Comparison of ENCODE assay signal across 18 cellular contexts in the genomic region with DNA sequence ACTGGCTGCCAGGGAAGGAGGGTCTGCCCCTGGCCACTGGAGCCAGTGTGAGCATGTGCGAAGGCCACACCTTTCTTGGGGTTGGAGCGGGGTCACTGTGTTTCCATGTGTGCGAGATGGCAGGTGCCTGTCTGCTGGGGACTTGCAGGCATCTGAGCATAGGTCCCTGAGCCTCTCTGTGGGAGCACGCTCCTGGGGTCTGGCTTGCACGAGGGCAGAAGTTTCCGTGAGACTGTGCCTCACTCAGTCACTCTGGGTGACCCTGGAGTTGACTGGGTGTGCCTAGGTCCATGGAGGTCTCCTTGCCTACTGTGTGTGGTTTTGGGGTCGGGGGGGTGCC. TPM values are rescaled to one million over a fixed set of nuclear protein-coding genes. Genes with fewer than 3 reads are reported as not detected.
DNase-seq lines count a peak whose midpoint lies in the region; ATAC-seq, FAIRE-seq and TF ChIP-seq lines count a peak whose summit lies in the region.
"Had no signal": no experiment of that assay in that cellular context is flagged by ENCODE, and none has a peak within 500 bp of the region (broad histone marks: within the 10 kb centered on the region; RNA-seq: fewer than 3 reads in every experiment).

No MANE protein-coding gene starts in this region.

- H3K36me3 ChIP-seq in DND-41 (ENCODE audit: insufficient read depth, low read length) = peaks cover 9% of the 10 kb centered on the region; the same call in 1 of the 2 replicates
- no peaks in the 10 kb centered on the region for H3K36me3 ChIP-seq in body of pancreas (replicated peaks in 1 of 2; ENCODE audit: insufficient read depth in 1 of 2, low read depth in 2 of 2)
- no peaks in the 10 kb centered on the region for H3K36me3 ChIP-seq in keratinocyte (ENCODE audit: control insufficient read depth in 2 of 2, extremely low read depth in 1 of 2, insufficient read depth in 2 of 2, low read length in 2 of 2)
- no peaks in the 10 kb centered on the region for H3K36me3 ChIP-seq in stomach
- H3K36me3 ChIP-seq: right atrium auricular region, upper lobe of right lung had no signal

- TF ChIP-seq CTCF in DND-41 (IDR thresholded peaks at IDR 0.05; ENCODE audit: borderline replicate concordance, extremely low read depth, low read length, poor library complexity, severe bottlenecking) = no peak
- TF ChIP-seq CTCF in body of pancreas (IDR thresholded peaks at IDR 0.05) = no peak
- TF ChIP-seq CTCF in keratinocyte (optimal IDR thresholded peaks at IDR 0.05 in 1 of 3, IDR thresholded peaks at IDR 0.05 in 1 of 3, conservative IDR thresholded peaks at IDR 0.05 in 1 of 3; ENCODE audit: extremely low read depth in 1 of 3, insufficient read depth in 2 of 3, low read length in 3 of 3) = no peak
- no peak for TF ChIP-seq CTCF in stomach (IDR thresholded peaks at IDR 0.05)
- no peak for TF ChIP-seq CTCF in GM10248 (IDR thresholded peaks at IDR 0.05; ENCODE audit: control extremely low read depth, extremely low read depth, low read depth, missing control alignments)

- no peaks in the 10 kb centered on the region for H3K27me3 ChIP-seq in DND-41 (ENCODE audit: insufficient read depth, low read length, poor library complexity)
- no peaks in the 10 kb centered on the region for H3K27me3 ChIP-seq in body of pancreas
- no peaks in the 10 kb centered on the region for H3K27me3 ChIP-seq in keratinocyte (ENCODE audit: control insufficient read depth, extremely low read depth, insufficient read depth, low read length)
- no peaks in the 10 kb centered on the region for H3K27me3 ChIP-seq in stomach
- H3K27me3 ChIP-seq: right atrium auricular region, upper lobe of right lung had no signal

- H2AFZ ChIP-seq in DND-41 (ENCODE audit: low read depth, low read length) = no peak overlapping the region
- no peak overlapping the region for H2AFZ ChIP-seq in keratinocyte (ENCODE audit: control insufficient read depth, low read length)

- WGBS in body of pancreas, 2 donors = 17 to 68% methylated on average over 1 to 7 of the region's 7 CpGs
- 31 to 65% (median 46%) methylated on average over 3 to 7 of the region's 7 CpGs for WGBS in stomach, 5 donors

- no peaks in the 10 kb centered on the region for H3K4me1 ChIP-seq in DND-41 (ENCODE audit: insufficient read depth, low read length)
- peaks cover 69% of the 10 kb centered on the region for H3K4me1 ChIP-seq in body of pancreas
- H3K4me1 ChIP-seq in keratinocyte (ENCODE audit: control insufficient read depth, extremely low read depth, insufficient read depth, low read length) = peaks cover 49% of the 10 kb centered on the region
- peaks cover 68 to 87% (median 79%) of the 10 kb centered on the region in 4 donors for H3K4me1 ChIP-seq in stomach

- no peak overlapping the region for H3K4me2 ChIP-seq in DND-41 (ENCODE audit: insufficient read depth, low read length)
- peak overlapping the region; percentile 3 for H3K4me2 ChIP-seq in keratinocyte (ENCODE audit: control insufficient read depth, extremely low read depth, insufficient read depth, low read depth, low read length)

- no peak for TF ChIP-seq EP300 in stomach (IDR thresholded peaks at IDR 0.05)

- CTCF ChIA-PET in GM10248 (lab: Yijun Ruan, JAX) = no interaction called here

- TF ChIP-seq POLR2A in body of pancreas (IDR thresholded peaks at IDR 0.05) (no peak), stomach (IDR thresholded peaks at IDR 0.05) (no peak)

- DNase-seq in DND-41 = no peak
- DNase-seq in body of pancreas = no peak
- DNase-seq in keratinocyte (ENCODE audit: low read depth, low spot score) = no peak
- no peak for DNase-seq in stomach
- no peak for DNase-seq in dermis blood vessel endothelial cell
- no peak for DNase-seq in SIG-M5 (lab: John Stamatoyannopoulos, UW)
- no peak for DNase-seq in GM10248 (ENCODE audit: extremely low spot score)
- DNase-seq in OCI-M2 (lab: John Stamatoyannopoulos, UW; ENCODE audit: unreplicated experiment) = no peak
- DNase-seq: activated CD8-positive, alpha-beta memory T cell treated with anti-CD3 and anti-CD28 coated beads for 24 hours; C1 segment of cervical spinal cord; hippocampal formation; Karpas-422; stimulated activated CD4-positive, alpha-beta T cell treated with anti-CD3 and anti-CD28 coated beads, Interleukin-2, amount 100 ng/mL, for 48 hours; upper lobe of right lung had no signal

- no peak for FAIRE-seq in keratinocyte (lab: Jason Lieb, UNC)

- H3K9me3 ChIP-seq in DND-41 (ENCODE audit: insufficient read depth, low read length, severe bottlenecking) (no peaks in the 10 kb centered on the region), body of pancreas (no peaks in the 10 kb centered on the region), keratinocyte (ENCODE audit: control insufficient read depth, low read depth, low read length) (no peaks in the 10 kb centered on the region), stomach (no peaks in the 10 kb centered on the region)
- H3K9me3 ChIP-seq: right atrium auricular region, upper lobe of right lung had no signal

- H3K27ac ChIP-seq in DND-41 (ENCODE audit: low read length) (peak overlapping the region; percentile 49; the same call in 1 of the 2 replicates), body of pancreas (peak overlapping the region; percentile 31 to 82 (median 74)), keratinocyte (ENCODE audit: control insufficient read depth, insufficient read depth, low read length) (no peak overlapping the region), stomach (peak overlapping the region in 4 of 5 donors; percentile 42 to 56 (median 54))
- H3K27ac ChIP-seq: HL-60, right atrium auricular region, upper lobe of right lung had no signal

- intact Hi-C loops in body of pancreas (cut with DNase I) = no loop called here
- intact Hi-C loops in stomach (cut with DNase I; ENCODE audit: low total_unique reads) = no loop called here

- H3K9ac ChIP-seq in DND-41 (ENCODE audit: low read depth, low read length) = no peak overlapping the region
- no peak overlapping the region for H3K9ac ChIP-seq in keratinocyte (ENCODE audit: control insufficient read depth, extremely low read depth, insufficient read depth, low read length)

- H3K79me2 ChIP-seq in DND-41 (ENCODE audit: insufficient read depth, low read length) = peaks cover 74% of the 10 kb centered on the region
- peaks cover 63% of the 10 kb centered on the region for H3K79me2 ChIP-seq in keratinocyte (ENCODE audit: control insufficient read depth, insufficient read depth, low read length)

- H3K9me1 ChIP-seq in keratinocyte (ENCODE audit: control insufficient read depth, extremely low read depth, insufficient read depth, low read length) = peaks cover 4% of the 10 kb centered on the region

- peaks cover 88% of the 10 kb centered on the region for H4K20me1 ChIP-seq in DND-41 (ENCODE audit: insufficient read depth, low read length)
- peaks cover 3% of the 10 kb centered on the region for H4K20me1 ChIP-seq in keratinocyte (ENCODE audit: control insufficient read depth, extremely low read depth, insufficient read depth, low read length)

- H3K4me3 ChIP-seq in DND-41 (ENCODE audit: low read depth in 1 of 2, low read length in 2 of 2) = no peak overlapping the region
- no peak overlapping the region for H3K4me3 ChIP-seq in body of pancreas
- no peak overlapping the region for H3K4me3 ChIP-seq in keratinocyte (ENCODE audit: control insufficient read depth in 2 of 3, extremely low read depth in 1 of 3, insufficient read depth in 2 of 3, low read depth in 1 of 3, low read length in 3 of 3)
- peak overlapping the region in 2 of 4 donors; percentile 1 to 28 for H3K4me3 ChIP-seq in stomach
- H3K4me3 ChIP-seq: right atrium auricular region, upper lobe of right lung had no signal

- POLR2A ChIA-PET in GM10248 (lab: Yijun Ruan, JAX) = no interaction called here

- dilution Hi-C loops in keratinocyte (cut with MboI; ENCODE audit: extremely low pct_ligation_motif_present, low sequenced_read_pairs) = no loop called here

- ATAC-seq in DND-41 (ENCODE audit: insufficient read depth, low read depth) (no peak), body of pancreas (no peak)

RNA-seq across cellular contexts. Expression of a gene that starts 31.3 kb away (rescaled TPM):
- total RNA-seq in body of pancreas (10 to 100 TPM; 18.9 to 40.2 TPM), stomach (10 to 100 TPM in 3 of 5 donors, 1 to 10 TPM in 2; 4.2 to 80.4 (median 35.6) TPM), dermis blood vessel endothelial cell (5.8 and 17.4 TPM in 2 replicates)
- polyA plus RNA-seq in keratinocyte (9.8 to 17.4 TPM (median 11.2 TPM) in 3 replicates), stomach (10 to 100 TPM; 20.8 to 24.5 (median 24.3) TPM)
- polyA plus RNA-seq in keratinocyte (2011; ENCODE audit: low read depth) = 6.2 TPM
- polyA plus RNA-seq in keratinocyte (2011; cell fraction: cytosol; rRNA removed) = 11.7 and 28.7 TPM in 2 replicates
- polyA plus RNA-seq in keratinocyte (2011; cell fraction: nucleus; rRNA removed) = 13.9 and 23.4 TPM in 2 replicates
- polyA plus RNA-seq in keratinocyte (2012; ENCODE audit: low replicate concordance) = 16.8 and 24.1 TPM in 2 replicates
- polyA minus RNA-seq in keratinocyte = 14.1 to 49.3 TPM (median 15.5 TPM) in 3 replicates
- 48.3 TPM for polyA minus RNA-seq in keratinocyte (2011; cell fraction: cytosol; rRNA and poly(A)+ RNA removed)
- 15.3 and 16.8 TPM in 2 replicates for polyA minus RNA-seq in keratinocyte (2011; cell fraction: nucleus; rRNA and poly(A)+ RNA removed)

RNA-seq across cellular contexts. Expression of a gene that starts 39.9 kb away (rescaled TPM):
- 1 to 10 TPM in 1 of 2 donors, under 1 TPM in 1; 0.66 to 7.8 TPM for total RNA-seq in body of pancreas
- polyA plus RNA-seq in keratinocyte = 2.3 to 6.0 TPM (median 2.8 TPM) in 3 replicates
- 45.2 TPM for polyA plus RNA-seq in keratinocyte (2011; ENCODE audit: low read depth)
- 3.4 and 7.5 TPM in 2 replicates for polyA plus RNA-seq in keratinocyte (2011; cell fraction: cytosol; rRNA removed)
- polyA plus RNA-seq in keratinocyte (2011; cell fraction: nucleus; rRNA removed) = 5.6 and 8.5 TPM in 2 replicates
- 3.4 and 134 TPM in 2 replicates for polyA plus RNA-seq in keratinocyte (2012; ENCODE audit: low replicate concordance)
- 3.1 to 9.1 TPM (median 3.8 TPM) in 3 replicates for polyA minus RNA-seq in keratinocyte
- polyA minus RNA-seq in keratinocyte (2011; cell fraction: cytosol; rRNA and poly(A)+ RNA removed) = 4.6 TPM
- polyA minus RNA-seq in keratinocyte (2011; cell fraction: nucleus; rRNA and poly(A)+ RNA removed) = 3.6 and 5.6 TPM in 2 replicates
- total RNA-seq in stomach = not detected
- polyA plus RNA-seq in stomach = 10 to 100 TPM in 1 of 3 donors, under 1 TPM in 1, not detected in 1; 0.37 to 40.6 TPM
- total RNA-seq in dermis blood vessel endothelial cell = not detected in 2 replicates
- total RNA-seq: dermis microvascular lymphatic vessel endothelial cell, right atrium auricular region had no signal

RNA-seq across cellular contexts. Expression of a gene that starts 47.2 kb away (rescaled TPM):
- total RNA-seq in body of pancreas (1,000 to 10,000 TPM; 2,614 to 5,793 TPM), stomach (not detected), dermis blood vessel endothelial cell (not detected in 2 replicates)
- polyA plus RNA-seq in keratinocyte (not detected in 3 replicates), stomach (1 to 10 TPM in 1 of 3 donors, under 1 TPM in 1, not detected in 1; 0.65 to 1.9 TPM)
- not detected for polyA plus RNA-seq in keratinocyte (2011; ENCODE audit: low read depth)
- not detected in 2 replicates for polyA plus RNA-seq in keratinocyte (2011; cell fraction: cytosol; rRNA removed)
- polyA plus RNA-seq in keratinocyte (2011; cell fraction: nucleus; rRNA removed) = not detected in 2 replicates
- 0.61 TPM in 1 of 2 replicates, not detected in the other for polyA plus RNA-seq in keratinocyte (2012; ENCODE audit: low replicate concordance)
- polyA minus RNA-seq in keratinocyte = not detected in 3 replicates
- not detected for polyA minus RNA-seq in keratinocyte (2011; cell fraction: cytosol; rRNA and poly(A)+ RNA removed)
- polyA minus RNA-seq in keratinocyte (2011; cell fraction: nucleus; rRNA and poly(A)+ RNA removed) = not detected in 2 replicates
- total RNA-seq: Daoy, dermis microvascular lymphatic vessel endothelial cell, right atrium auricular region, upper lobe of right lung had no signal

Comparison
In these comparisons a context has a peak if more than half of its experiments do, and no peak if none do; other contexts are left out.
1. RNA of a gene that starts 47.2 kb away (total RNA-seq): 2,614 to 5,793 TPM in body of pancreas; not detected in stomach and not detected in dermis blood vessel endothelial cell; every median in the first group is over 1,000 times any median in the second.